Comparison of ENCODE assay signal across 9 cellular contexts in genomic region chr20:44720617-44720993, GRCh38. TPM values are rescaled to one million over a fixed set of nuclear protein-coding genes. Genes with fewer than 3 reads are reported as not detected.
DNase-seq lines count a peak whose midpoint lies in the region; ATAC-seq and TF ChIP-seq lines count a peak whose summit lies in the region.
"Had no signal": no experiment of that assay in that cellular context is flagged by ENCODE, and none has a peak within 500 bp of the region (broad histone marks: within the 10 kb centered on the region; RNA-seq: fewer than 3 reads in every experiment).

No MANE protein-coding gene starts in this region.

- H3K4me3 Mint-ChIP-seq in mesothelial cell of epicardium (no peak overlapping the region), progenitor cell of endocrine pancreas (ENCODE audit: low read depth) (no peak overlapping the region)

- no peaks in the 10 kb centered on the region for H3K36me3 Mint-ChIP-seq in mesothelial cell of epicardium
- no peaks in the 10 kb centered on the region for H3K36me3 Mint-ChIP-seq in progenitor cell of endocrine pancreas (ENCODE audit: insufficient read depth)

- peak; percentile 41 for DNase-seq in HCEC 1CT
- DNase-seq in adrenal gland = peak in 6 of 7 donors; percentile 70 to 85 (median 82)
- DNase-seq in heart right ventricle = no peak
- DNase-seq in mesothelial cell of epicardium (ENCODE audit: low spot score in 2 of 2, unreplicated experiment in 2 of 2) = no peak
- DNase-seq in stimulated activated CD8-positive, alpha-beta memory T cell treated with anti-CD3 and anti-CD28 coated beads, Interleukin-4, amount 100 ng/mL, for 48 hours = no peak
- DNase-seq in progenitor cell of endocrine pancreas (ENCODE audit: low spot score, unreplicated experiment) = no peak
- DNase-seq: activated effector memory CD4-positive, alpha-beta T cell treated with anti-CD3 and anti-CD28 coated beads, Interleukin-2, amount 50 U/mL, for 16 hours had no signal

- TF ChIP-seq POLR2A in adrenal gland (IDR thresholded peaks at IDR 0.05) = peak in 1 of 2 donors; percentile 67

- intact Hi-C loops in adrenal gland (cut with DNase I) (no loop called here), heart right ventricle (cut with DNase I) (no loop called here)

- H3K27ac ChIP-seq in adrenal gland (peak overlapping the region; percentile 49 to 92 (median 80)), heart right ventricle (peak overlapping the region in 7 of 10 donors; percentile 4 to 78 (median 63)), subcutaneous abdominal adipose tissue (ENCODE audit: low read depth, low read length) (peak overlapping the region; percentile 8)

- WGBS in adrenal gland, 4 donors = 43 to 57% (median 48%) methylated on average over 6 to 7 of the region's 7 CpGs
- WGBS in heart right ventricle, 2 donors = 48% methylated on average over 7 of the region's 7 CpGs

- H3K4me3 ChIP-seq in adrenal gland (no peak overlapping the region), heart right ventricle (no peak overlapping the region), subcutaneous abdominal adipose tissue (ENCODE audit: low read depth in 1 of 5, low read length in 5 of 5) (no peak overlapping the region)

- H3K27me3 ChIP-seq in adrenal gland (no peaks in the 10 kb centered on the region), heart right ventricle (no peaks in the 10 kb centered on the region), subcutaneous abdominal adipose tissue (ENCODE audit: control insufficient read depth in 5 of 5, insufficient read depth in 4 of 5, low read length in 5 of 5) (peaks cover 0 to 3% (median 0%) of the 10 kb centered on the region in 5 donors)

- no peak overlapping the region for H3K27ac Mint-ChIP-seq in mesothelial cell of epicardium
- no peak overlapping the region for H3K27ac Mint-ChIP-seq in progenitor cell of endocrine pancreas

- ATAC-seq in heart right ventricle = peak; percentile 18 to 75 (median 46)
- ATAC-seq in GM21825 (IDR thresholded peaks at IDR 0.05; ENCODE audit: unreplicated experiment) = no peak

- H3K4me1 ChIP-seq in adrenal gland (replicated peaks in 1 of 2) (peaks cover 24 to 31% of the 10 kb centered on the region in 2 donors), heart right ventricle (peaks cover 9 to 32% (median 17%) of the 10 kb centered on the region in 9 donors), subcutaneous abdominal adipose tissue (ENCODE audit: control insufficient read depth in 5 of 5, insufficient read depth in 5 of 5, low read length in 5 of 5) (peaks cover 0 to 49% (median 43%) of the 10 kb centered on the region in 5 donors)

- H3K36me3 ChIP-seq in adrenal gland (replicated peaks in 1 of 2) = no peaks in the 10 kb centered on the region
- no peaks in the 10 kb centered on the region for H3K36me3 ChIP-seq in heart right ventricle
- H3K36me3 ChIP-seq in subcutaneous abdominal adipose tissue (ENCODE audit: control insufficient read depth in 5 of 5, insufficient read depth in 5 of 5, low read length in 5 of 5) = peaks cover 0 to 6% (median 0%) of the 10 kb centered on the region in 5 donors

- no peak for TF ChIP-seq CTCF in adrenal gland (IDR thresholded peaks at IDR 0.05)
- no peak for TF ChIP-seq CTCF in heart right ventricle (IDR thresholded peaks at IDR 0.05)
- no peak for TF ChIP-seq CTCF in mesothelial cell of epicardium (IDR thresholded peaks at IDR 0.05; ENCODE audit: unreplicated experiment)
- no peak for TF ChIP-seq CTCF in progenitor cell of endocrine pancreas (IDR thresholded peaks at IDR 0.05; ENCODE audit: unreplicated experiment)

- H3K4me1 Mint-ChIP-seq in mesothelial cell of epicardium (no peaks in the 10 kb centered on the region), progenitor cell of endocrine pancreas (ENCODE audit: low read depth) (no peaks in the 10 kb centered on the region)

- no peak overlapping the region for H3K9ac ChIP-seq in subcutaneous abdominal adipose tissue (ENCODE audit: low read length in 5 of 5)

- H3K9me3 ChIP-seq in adrenal gland (replicated peaks in 1 of 3) = no peaks in the 10 kb centered on the region
- H3K9me3 ChIP-seq in heart right ventricle = no peaks in the 10 kb centered on the region
- no peaks in the 10 kb centered on the region for H3K9me3 ChIP-seq in subcutaneous abdominal adipose tissue (ENCODE audit: control insufficient read depth in 5 of 5, low read length in 5 of 5)

- H3K27me3 Mint-ChIP-seq in mesothelial cell of epicardium (ENCODE audit: low read depth) = no peaks in the 10 kb centered on the region
- H3K27me3 Mint-ChIP-seq in progenitor cell of endocrine pancreas = peaks cover 3% of the 10 kb centered on the region

- no peaks in the 10 kb centered on the region for H3K9me3 Mint-ChIP-seq in mesothelial cell of epicardium
- no peaks in the 10 kb centered on the region for H3K9me3 Mint-ChIP-seq in progenitor cell of endocrine pancreas (ENCODE audit: low read depth)

RNA-seq across cellular contexts. Expression of gene CCN5, which starts 5.4 kb away (rescaled TPM):
- total RNA-seq in adrenal gland (100 to 1,000 TPM in 2 of 8 donors, 10 to 100 TPM in 6; 24.5 to 115 (median 63.1) TPM), heart right ventricle (10 to 100 TPM in 7 of 10 donors, 1 to 10 TPM in 3; 4.3 to 47.6 (median 14.4) TPM), mesothelial cell of epicardium (not detected in 3 replicates), progenitor cell of endocrine pancreas (not detected in 2 replicates)
- polyA plus RNA-seq in adrenal gland (10 to 100 TPM in 2 of 3 donors, 1 to 10 TPM in 1; 8.0 to 47.3 (median 19.1) TPM), heart right ventricle (10 to 100 TPM; 14.1 to 87.2 TPM)

RNA-seq across cellular contexts. Expression of gene KCNK15, which starts 25.1 kb away (rescaled TPM):
- total RNA-seq in adrenal gland = 10 to 100 TPM in 1 of 8 donors, 1 to 10 TPM in 6, under 1 TPM in 1; 0.84 to 11.0 (median 3.5) TPM
- polyA plus RNA-seq in adrenal gland = under 1 TPM; 0.42 to 0.84 (median 0.56) TPM
- under 1 TPM; 0.13 to 0.82 (median 0.38) TPM for total RNA-seq in heart right ventricle
- polyA plus RNA-seq in heart right ventricle = under 1 TPM; 0.22 to 0.54 TPM
- total RNA-seq in mesothelial cell of epicardium = 0.16 to 0.27 TPM (median 0.20 TPM) in 3 replicates
- 0.22 and 0.27 TPM in 2 replicates for total RNA-seq in progenitor cell of endocrine pancreas

Comparison
In these comparisons a context has a peak if more than half of its experiments do, and no peak if none do; other contexts are left out.
1. DNase-seq: peak in HCEC 1CT (single experiment) and adrenal gland (6 of 7); none in heart right ventricle (0 of 2), mesothelial cell of epicardium (0 of 2), stimulated activated CD8-positive, alpha-beta memory T cell treated with anti-CD3 and anti-CD28 coated beads, Interleukin-4, amount 100 ng/mL, for 48 hours (single experiment) and progenitor cell of endocrine pancreas (single experiment).
2. H3K27ac ChIP-seq: peak in every context shown above with its lines; median percentile 80 in adrenal gland; 63 in heart right ventricle; 8 in subcutaneous abdominal adipose tissue.